1 cellular context compared by ENCODE assay signal in the genomic region with DNA sequence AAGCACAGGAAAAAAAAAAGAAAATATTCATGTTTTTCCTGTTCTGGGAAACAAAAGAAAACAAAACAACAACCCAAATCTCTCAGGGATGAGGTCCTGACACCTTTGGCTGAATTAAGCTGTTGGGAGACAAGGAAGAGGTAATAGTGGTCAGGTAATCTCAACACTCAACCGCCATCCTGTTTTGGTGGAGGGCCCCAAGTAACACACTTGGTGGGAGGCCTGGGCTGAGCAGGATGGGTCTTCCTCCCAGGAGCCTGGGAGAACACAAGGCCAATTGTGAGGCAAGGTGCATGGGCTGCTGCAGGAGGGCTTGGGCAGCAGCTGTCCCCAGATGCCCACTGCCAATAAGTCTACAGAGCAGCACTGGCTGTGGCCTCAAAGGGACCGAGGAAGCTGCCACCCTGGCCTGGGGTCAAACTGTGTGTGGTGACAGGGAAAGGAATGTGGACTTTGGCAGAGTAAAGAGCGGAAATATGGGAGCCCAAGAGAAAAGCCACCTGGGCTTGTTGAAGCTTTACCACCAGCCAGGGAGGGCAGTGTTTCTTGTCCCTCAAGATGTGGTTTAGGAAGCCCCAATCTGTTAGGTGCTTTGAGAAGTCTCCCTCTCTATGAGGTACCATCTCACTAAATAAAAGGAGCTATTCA.
TF ChIP-seq lines count a peak whose summit lies in the region.

No MANE protein-coding gene starts in this region.

TF ChIP-seq in HepG2, 621 proteins besides CTCF, POLR2A, EP300 and RAD21 (continued from another document and continues in another):
- TF ChIP-seq, protein P1, sequence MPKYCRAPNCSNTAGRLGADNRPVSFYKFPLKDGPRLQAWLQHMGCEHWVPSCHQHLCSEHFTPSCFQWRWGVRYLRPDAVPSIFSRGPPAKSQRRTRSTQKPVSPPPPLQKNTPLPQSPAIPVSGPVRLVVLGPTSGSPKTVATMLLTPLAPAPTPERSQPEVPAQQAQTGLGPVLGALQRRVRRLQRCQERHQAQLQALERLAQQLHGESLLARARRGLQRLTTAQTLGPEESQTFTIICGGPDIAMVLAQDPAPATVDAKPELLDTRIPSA (CRISPR knock-in tag; IDR thresholded peaks at IDR 0.05; ENCODE audit: borderline replicate concordance): no peak
- peak; percentile 81 for TF ChIP-seq CREM (IDR thresholded peaks at IDR 0.05)
- TF ChIP-seq CREM (CRISPR knock-in tag; IDR thresholded peaks at IDR 0.05): no peak
- no peak for TF ChIP-seq EEA1 (CRISPR knock-in tag; IDR thresholded peaks at IDR 0.05; ENCODE audit: borderline replicate concordance)
- no peak for TF ChIP-seq HOXA7 (CRISPR knock-in tag; IDR thresholded peaks at IDR 0.05)
- TF ChIP-seq STAT5B (CRISPR knock-in tag; IDR thresholded peaks at IDR 0.05): no peak
- TF ChIP-seq, protein P2, sequence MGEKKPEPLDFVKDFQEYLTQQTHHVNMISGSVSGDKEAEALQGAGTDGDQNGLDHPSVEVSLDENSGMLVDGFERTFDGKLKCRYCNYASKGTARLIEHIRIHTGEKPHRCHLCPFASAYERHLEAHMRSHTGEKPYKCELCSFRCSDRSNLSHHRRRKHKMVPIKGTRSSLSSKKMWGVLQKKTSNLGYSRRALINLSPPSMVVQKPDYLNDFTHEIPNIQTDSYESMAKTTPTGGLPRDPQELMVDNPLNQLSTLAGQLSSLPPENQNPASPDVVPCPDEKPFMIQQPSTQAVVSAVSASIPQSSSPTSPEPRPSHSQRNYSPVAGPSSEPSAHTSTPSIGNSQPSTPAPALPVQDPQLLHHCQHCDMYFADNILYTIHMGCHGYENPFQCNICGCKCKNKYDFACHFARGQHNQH (CRISPR knock-in tag; IDR thresholded peaks at IDR 0.05): peak; percentile 43
- TF ChIP-seq ARID4A (CRISPR knock-in tag; IDR thresholded peaks at IDR 0.05; ENCODE audit: borderline replicate concordance): peak; percentile 57; the same call in 1 of the 2 replicates
- TF ChIP-seq, protein P3, sequence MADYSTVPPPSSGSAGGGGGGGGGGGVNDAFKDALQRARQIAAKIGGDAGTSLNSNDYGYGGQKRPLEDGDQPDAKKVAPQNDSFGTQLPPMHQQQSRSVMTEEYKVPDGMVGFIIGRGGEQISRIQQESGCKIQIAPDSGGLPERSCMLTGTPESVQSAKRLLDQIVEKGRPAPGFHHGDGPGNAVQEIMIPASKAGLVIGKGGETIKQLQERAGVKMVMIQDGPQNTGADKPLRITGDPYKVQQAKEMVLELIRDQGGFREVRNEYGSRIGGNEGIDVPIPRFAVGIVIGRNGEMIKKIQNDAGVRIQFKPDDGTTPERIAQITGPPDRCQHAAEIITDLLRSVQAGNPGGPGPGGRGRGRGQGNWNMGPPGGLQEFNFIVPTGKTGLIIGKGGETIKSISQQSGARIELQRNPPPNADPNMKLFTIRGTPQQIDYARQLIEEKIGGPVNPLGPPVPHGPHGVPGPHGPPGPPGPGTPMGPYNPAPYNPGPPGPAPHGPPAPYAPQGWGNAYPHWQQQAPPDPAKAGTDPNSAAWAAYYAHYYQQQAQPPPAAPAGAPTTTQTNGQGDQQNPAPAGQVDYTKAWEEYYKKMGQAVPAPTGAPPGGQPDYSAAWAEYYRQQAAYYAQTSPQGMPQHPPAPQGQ (CRISPR knock-in tag; IDR thresholded peaks at IDR 0.05; ENCODE audit: borderline replicate concordance): no peak
- no peak for TF ChIP-seq ZNF367 (CRISPR knock-in tag; IDR thresholded peaks at IDR 0.05; ENCODE audit: borderline replicate concordance)
- TF ChIP-seq MLLT10 (CRISPR knock-in tag; IDR thresholded peaks at IDR 0.05): no peak
- TF ChIP-seq KAT8 (CRISPR knock-in tag; IDR thresholded peaks at IDR 0.05): peak; percentile 53; the same call in 1 of the 2 replicates
- no peak for TF ChIP-seq ZNF34 (CRISPR knock-in tag; IDR thresholded peaks at IDR 0.05; ENCODE audit: borderline replicate concordance)
- no peak for TF ChIP-seq SMAD3 (CRISPR knock-in tag; IDR thresholded peaks at IDR 0.05)
- no peak for TF ChIP-seq SOX6 (IDR thresholded peaks at IDR 0.05)
- peak; percentile 88 for TF ChIP-seq SOX6 (CRISPR knock-in tag; IDR thresholded peaks at IDR 0.05)
- no peak for TF ChIP-seq ZHX2 (IDR thresholded peaks at IDR 0.05; ENCODE audit: low read depth)
- no peak for TF ChIP-seq ZHX2 (CRISPR knock-in tag; IDR thresholded peaks at IDR 0.05; ENCODE audit: borderline replicate concordance)
- no peak for TF ChIP-seq SMARCC2 (IDR thresholded peaks at IDR 0.05)
- TF ChIP-seq ESRRA (CRISPR knock-in tag; IDR thresholded peaks at IDR 0.05; ENCODE audit: low read depth): 0 out of 2 replicates have a peak, but pooled peaks have one; percentile 35
- TF ChIP-seq, protein P4, sequence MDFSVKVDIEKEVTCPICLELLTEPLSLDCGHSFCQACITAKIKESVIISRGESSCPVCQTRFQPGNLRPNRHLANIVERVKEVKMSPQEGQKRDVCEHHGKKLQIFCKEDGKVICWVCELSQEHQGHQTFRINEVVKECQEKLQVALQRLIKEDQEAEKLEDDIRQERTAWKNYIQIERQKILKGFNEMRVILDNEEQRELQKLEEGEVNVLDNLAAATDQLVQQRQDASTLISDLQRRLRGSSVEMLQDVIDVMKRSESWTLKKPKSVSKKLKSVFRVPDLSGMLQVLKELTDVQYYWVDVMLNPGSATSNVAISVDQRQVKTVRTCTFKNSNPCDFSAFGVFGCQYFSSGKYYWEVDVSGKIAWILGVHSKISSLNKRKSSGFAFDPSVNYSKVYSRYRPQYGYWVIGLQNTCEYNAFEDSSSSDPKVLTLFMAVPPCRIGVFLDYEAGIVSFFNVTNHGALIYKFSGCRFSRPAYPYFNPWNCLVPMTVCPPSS (IDR thresholded peaks at IDR 0.05): no peak
- TF ChIP-seq MYPOP (CRISPR knock-in tag; IDR thresholded peaks at IDR 0.05): peak; percentile 68; the same call in 1 of the 2 replicates
- 0 out of 2 replicates have a peak, but pooled peaks have one; percentile 67 for TF ChIP-seq ZNF784 (CRISPR knock-in tag; IDR thresholded peaks at IDR 0.05; ENCODE audit: borderline replicate concordance)
- TF ChIP-seq, protein P5, sequence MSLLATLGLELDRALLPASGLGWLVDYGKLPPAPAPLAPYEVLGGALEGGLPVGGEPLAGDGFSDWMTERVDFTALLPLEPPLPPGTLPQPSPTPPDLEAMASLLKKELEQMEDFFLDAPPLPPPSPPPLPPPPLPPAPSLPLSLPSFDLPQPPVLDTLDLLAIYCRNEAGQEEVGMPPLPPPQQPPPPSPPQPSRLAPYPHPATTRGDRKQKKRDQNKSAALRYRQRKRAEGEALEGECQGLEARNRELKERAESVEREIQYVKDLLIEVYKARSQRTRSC (CRISPR knock-in tag; IDR thresholded peaks at IDR 0.05; ENCODE audit: low read depth): no peak
- no peak for TF ChIP-seq FIP1L1 (IDR thresholded peaks at IDR 0.05; ENCODE audit: borderline replicate concordance, insufficient read depth, low read depth, low read length)
- peak; percentile 56; the same call in 1 of the 2 replicates for TF ChIP-seq GFI1 (CRISPR knock-in tag; IDR thresholded peaks at IDR 0.05; ENCODE audit: borderline replicate concordance)
- TF ChIP-seq, protein P6, sequence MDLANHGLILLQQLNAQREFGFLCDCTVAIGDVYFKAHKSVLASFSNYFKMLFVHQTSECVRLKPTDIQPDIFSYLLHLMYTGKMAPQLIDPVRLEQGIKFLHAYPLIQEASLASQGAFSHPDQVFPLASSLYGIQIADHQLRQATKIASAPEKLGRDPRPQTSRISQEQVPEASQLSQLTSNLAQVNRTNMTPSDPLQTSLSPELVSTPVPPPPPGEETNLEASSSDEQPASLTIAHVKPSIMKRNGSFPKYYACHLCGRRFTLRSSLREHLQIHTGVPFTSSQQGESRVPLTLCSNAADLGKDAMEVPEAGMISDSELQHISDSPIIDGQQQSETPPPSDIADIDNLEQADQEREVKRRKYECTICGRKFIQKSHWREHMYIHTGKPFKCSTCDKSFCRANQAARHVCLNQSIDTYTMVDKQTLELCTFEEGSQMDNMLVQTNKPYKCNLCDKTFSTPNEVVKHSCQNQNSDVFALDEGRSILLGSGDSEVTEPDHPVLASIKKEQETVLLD (CRISPR knock-in tag; IDR thresholded peaks at IDR 0.05; ENCODE audit: low read depth): no peak
- TF ChIP-seq, protein P7, sequence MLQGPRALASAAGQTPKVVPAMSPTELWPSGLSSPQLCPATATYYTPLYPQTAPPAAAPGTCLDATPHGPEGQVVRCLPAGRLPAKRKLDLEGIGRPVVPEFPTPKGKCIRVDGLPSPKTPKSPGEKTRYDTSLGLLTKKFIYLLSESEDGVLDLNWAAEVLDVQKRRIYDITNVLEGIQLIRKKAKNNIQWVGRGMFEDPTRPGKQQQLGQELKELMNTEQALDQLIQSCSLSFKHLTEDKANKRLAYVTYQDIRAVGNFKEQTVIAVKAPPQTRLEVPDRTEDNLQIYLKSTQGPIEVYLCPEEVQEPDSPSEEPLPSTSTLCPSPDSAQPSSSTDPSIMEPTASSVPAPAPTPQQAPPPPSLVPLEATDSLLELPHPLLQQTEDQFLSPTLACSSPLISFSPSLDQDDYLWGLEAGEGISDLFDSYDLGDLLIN (CRISPR knock-in tag; IDR thresholded peaks at IDR 0.05; ENCODE audit: borderline replicate concordance): no peak
- no peak for TF ChIP-seq GTF2F1 (IDR thresholded peaks at IDR 0.05; ENCODE audit: low read length)
- TF ChIP-seq ZBTB8A (CRISPR knock-in tag; IDR thresholded peaks at IDR 0.05; ENCODE audit: borderline replicate concordance, low read depth): no peak
- peak; percentile 25; the same call in 1 of the 2 replicates for TF ChIP-seq ZNF572 (CRISPR knock-in tag; IDR thresholded peaks at IDR 0.05)
- peak; percentile 38; the same call in 1 of the 2 replicates for TF ChIP-seq ZNF878 (CRISPR knock-in tag; IDR thresholded peaks at IDR 0.05)
- TF ChIP-seq ZNF790 (CRISPR knock-in tag; IDR thresholded peaks at IDR 0.05; ENCODE audit: borderline replicate concordance): no peak
